ENCODE assay signal across 8 cellular contexts in genomic region chr7:23597064-23597907, GRCh38. TPM values are rescaled to one million over a fixed set of nuclear protein-coding genes. Genes with fewer than 3 reads are reported as not detected.
DNase-seq lines count a peak whose midpoint lies in the region; ATAC-seq and TF ChIP-seq lines count a peak whose summit lies in the region.

Gene CCDC126 (plus strand): TSS chr7:23597382. CDS start chr7:23611316, 13,934 bp downstream.

- H3K36me3 Mint-ChIP-seq in activated T-helper 17 cell treated with anti-CD3 and anti-CD28 coated beads, Interleukin-2, amount 50 U/mL, for 72 hours (ENCODE audit: low read depth): no peaks in the 10 kb centered on the region
- H3K36me3 Mint-ChIP-seq in natural killer cell: no peaks in the 10 kb centered on the region

- no peaks in the 10 kb centered on the region for H3K27me3 ChIP-seq in Panc1 (ENCODE audit: control insufficient read depth, insufficient read depth, low read length)

- H3K27ac ChIP-seq in Panc1 (ENCODE audit: low read length): peak within 1 kb of the TSS; percentile 81

- DNase-seq in DMS79 (lab: John Stamatoyannopoulos, UW) (peak; percentile 82), KBM-7 (peak; percentile 94), Panc1 (ENCODE audit: low read depth, low spot score) (peak; percentile 57), fibroblast of peridontal ligament (ENCODE audit: extremely low read depth) (peak; percentile 80), natural killer cell (peak; percentile 78)
- peak; percentile 54 to 77 (median 76) for DNase-seq in stimulated activated naive CD4-positive, alpha-beta T cell (lab: John Stamatoyannopoulos, UW)

- H3K4me1 Mint-ChIP-seq in activated T-helper 17 cell treated with anti-CD3 and anti-CD28 coated beads, Interleukin-2, amount 50 U/mL, for 72 hours: peaks cover 41% of the 10 kb centered on the region
- H3K4me1 Mint-ChIP-seq in natural killer cell: peaks cover 20 to 31% of the 10 kb centered on the region in 2 donors

- H3K27me3 Mint-ChIP-seq in activated T-helper 17 cell treated with anti-CD3 and anti-CD28 coated beads, Interleukin-2, amount 50 U/mL, for 72 hours: no peaks in the 10 kb centered on the region
- H3K27me3 Mint-ChIP-seq in natural killer cell (ENCODE audit: low read depth in 2 of 2): peaks cover 13 to 23% of the 10 kb centered on the region in 2 donors

- peak within 1 kb of the TSS; percentile 96 for H3K4me3 Mint-ChIP-seq in activated T-helper 17 cell treated with anti-CD3 and anti-CD28 coated beads, Interleukin-2, amount 50 U/mL, for 72 hours
- H3K4me3 Mint-ChIP-seq in natural killer cell: peak within 1 kb of the TSS; percentile 97

- no peaks in the 10 kb centered on the region for H3K9me3 ChIP-seq in Panc1 (ENCODE audit: control insufficient read depth, insufficient read depth, low read depth, low read length)

- CTCF ChIA-PET in Panc1 (lab: Charles Lee): interaction anchor here (0.6 kb wide), 1 partner anchor 332 kb away, joined by 3 read pairs; no protein-coding TSS in a partner anchor

- no peak for TF ChIP-seq CTCF in Panc1 (IDR thresholded peaks at IDR 0.05)
- TF ChIP-seq CTCF in natural killer cell (IDR thresholded peaks at IDR 0.05): no peak

- H3K4me3 ChIP-seq in Panc1 (ENCODE audit: low read depth in 2 of 2, low read length in 2 of 2): peak within 1 kb of the TSS; percentile 80 to 94

- BruUV-seq in Panc1 (replicated peaks; lab: Mats Ljungman, UMichigan): no TSS peak

- in situ Hi-C loops in KBM-7 (cut with MboI; ENCODE audit: low pct_unique_long_range_greater_than_20kb, low sequenced_read_pairs): loop anchor here (25.0 kb wide), 1 partner anchor 115 kb away; the partner anchor contains the start of gene STK31
- in situ Hi-C loops in Panc1 (cut with HindIII; ENCODE audit: low pct_unique_long_range_greater_than_20kb, low sequenced_read_pairs): no loop called here

- POLR2A ChIA-PET in Panc1 (lab: Charles Lee): no interaction called here

- no peaks in the 10 kb centered on the region; the same call in 1 of the 2 replicates for H3K36me3 ChIP-seq in Panc1 (ENCODE audit: control insufficient read depth, insufficient read depth, low read length)

- intact Hi-C loops in Panc1 (cut with micrococcal nuclease; ENCODE audit: unreplicated experiment): no loop called here
- intact Hi-C loops in natural killer cell (cut with micrococcal nuclease): no loop called here

- H3K27ac Mint-ChIP-seq in activated T-helper 17 cell treated with anti-CD3 and anti-CD28 coated beads, Interleukin-2, amount 50 U/mL, for 72 hours: peak within 1 kb of the TSS; percentile 94
- H3K27ac Mint-ChIP-seq in natural killer cell: peak within 1 kb of the TSS; percentile 81 to 88

- ATAC-seq in GM21723 (IDR thresholded peaks at IDR 0.05; ENCODE audit: unreplicated experiment): peak; percentile 81
- peak; percentile 99 for ATAC-seq in Panc1
- ATAC-seq in activated T-helper 17 cell treated with anti-CD3 and anti-CD28 coated beads, Interleukin-2, amount 50 U/mL, for 72 hours (replicated peaks): peak; percentile 57
- peak; percentile 95 to 97 (median 95) for ATAC-seq in natural killer cell

- H3K9me3 Mint-ChIP-seq in activated T-helper 17 cell treated with anti-CD3 and anti-CD28 coated beads, Interleukin-2, amount 50 U/mL, for 72 hours: no peaks in the 10 kb centered on the region
- no peaks in the 10 kb centered on the region for H3K9me3 Mint-ChIP-seq in natural killer cell

- peaks cover 14% of the 10 kb centered on the region for H3K4me1 ChIP-seq in Panc1 (ENCODE audit: control insufficient read depth, insufficient read depth, low read length)

RNA-seq across cellular contexts. Expression of gene CCDC126, which starts in this region (rescaled TPM):
- 10.3 TPM for total RNA-seq in Panc1 (2021; ENCODE audit: unreplicated experiment)
- polyA plus RNA-seq in Panc1 (2012; ENCODE audit: insufficient read length): 6.8 TPM
- total RNA-seq in activated T-helper 17 cell treated with anti-CD3 and anti-CD28 coated beads, Interleukin-2, amount 50 U/mL, for 72 hours: 1 to 10 TPM; 7.8 to 8.1 TPM
- total RNA-seq in natural killer cell: 10 to 100 TPM; 13.4 to 19.0 (median 16.9) TPM

Comparison
In these comparisons a context has a peak if more than half of its experiments do, and no peak if none do; other contexts are left out.
1. Peak in every context shown above with its lines: DNase-seq, ATAC-seq, H3K4me3 ChIP-seq and H3K27ac ChIP-seq.